8 cellular contexts compared by ENCODE assay signal in the genomic region with DNA sequence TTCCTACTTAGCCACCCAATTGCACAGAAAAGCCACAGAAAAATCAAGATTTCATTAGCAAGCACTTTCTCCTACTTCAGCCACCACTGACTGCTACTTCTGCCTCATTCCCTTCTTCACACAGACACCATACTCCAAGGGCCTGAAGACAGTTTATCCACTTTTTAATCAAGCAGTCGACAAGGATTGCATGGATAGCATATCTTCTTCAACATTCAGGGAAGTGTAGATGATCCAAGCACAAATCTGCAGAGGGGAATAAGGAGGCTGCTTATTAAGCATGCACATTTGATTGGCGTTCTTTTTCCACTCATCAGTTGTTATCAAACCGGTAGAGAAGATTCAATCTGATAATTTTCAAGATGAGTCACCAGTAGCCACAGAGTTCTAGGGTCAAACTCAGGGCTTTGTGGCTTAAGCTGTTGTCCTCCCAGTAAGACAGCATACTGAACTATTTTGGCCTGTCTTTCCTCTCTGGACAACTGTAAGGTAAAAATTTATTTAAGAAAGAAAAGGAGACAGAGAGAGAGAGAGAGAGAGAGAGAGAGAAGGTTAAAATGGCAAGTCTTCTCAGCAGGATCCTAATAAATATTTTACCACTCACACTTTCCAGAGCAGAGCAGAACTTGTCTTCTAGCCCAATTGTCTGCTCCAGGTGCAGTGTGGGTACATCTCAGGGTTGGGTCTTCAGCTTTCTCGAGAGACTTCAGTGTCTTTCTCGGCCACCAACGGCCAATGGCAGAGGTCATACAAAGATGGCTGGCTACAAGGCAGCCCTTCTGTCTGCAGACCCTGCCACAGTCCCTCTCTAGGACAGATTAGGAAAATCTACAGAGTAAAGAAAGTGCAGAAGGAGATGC.
DNase-seq lines count a peak whose midpoint lies in the region; ATAC-seq and TF ChIP-seq lines count a peak whose summit lies in the region.

No MANE protein-coding gene starts in this region.

- H3K36me3 Mint-ChIP-seq in activated B cell treated with CpG ODN at 0.5 μM for 24 hours (ENCODE audit: low read depth) (no peaks in the 10 kb centered on the region), osteocyte (ENCODE audit: unreplicated experiment) (no peaks in the 10 kb centered on the region)

- TF ChIP-seq CTCF in left ventricle myocardium inferior (IDR thresholded peaks at IDR 0.05; ENCODE audit: borderline replicate concordance) (no peak), activated B cell treated with CpG ODN at 0.5 μM for 24 hours (IDR thresholded peaks at IDR 0.05) (no peak), osteocyte (IDR thresholded peaks at IDR 0.05) (no peak)

- no peaks in the 10 kb centered on the region for H3K27me3 ChIP-seq in left ventricle myocardium inferior (ENCODE audit: low read depth)
- H3K27me3 ChIP-seq in right cardiac atrium (ENCODE audit: control insufficient read depth, insufficient read depth) = no peaks in the 10 kb centered on the region

- no peaks in the 10 kb centered on the region for H3K4me1 Mint-ChIP-seq in activated B cell treated with CpG ODN at 0.5 μM for 24 hours
- H3K4me1 Mint-ChIP-seq in osteocyte (ENCODE audit: unreplicated experiment) = peaks cover 14% of the 10 kb centered on the region

- CTCF ChIA-PET in activated B cell treated with CpG ODN at 0.5 μM for 24 hours (lab: Charles Lee) = no interaction called here

- H3K27me3 Mint-ChIP-seq in activated B cell treated with CpG ODN at 0.5 μM for 24 hours (peaks cover 3% of the 10 kb centered on the region), osteocyte (ENCODE audit: unreplicated experiment) (no peaks in the 10 kb centered on the region)

- no peak overlapping the region for H3K4me3 Mint-ChIP-seq in activated B cell treated with CpG ODN at 0.5 μM for 24 hours
- no peak overlapping the region for H3K4me3 Mint-ChIP-seq in osteocyte (ENCODE audit: unreplicated experiment)

- H3K4me1 ChIP-seq in left ventricle myocardium inferior (peaks cover 4% of the 10 kb centered on the region), right cardiac atrium (ENCODE audit: control insufficient read depth, insufficient read depth, low read length) (peaks cover 4% of the 10 kb centered on the region)

- H3K36me3 ChIP-seq in left ventricle myocardium inferior = no peaks in the 10 kb centered on the region

- H3K4me3 ChIP-seq in left ventricle myocardium inferior (no peak overlapping the region), right cardiac atrium (ENCODE audit: low read length) (no peak overlapping the region)

- no peaks in the 10 kb centered on the region for H3K9me3 ChIP-seq in left ventricle myocardium inferior (replicated peaks)
- H3K9me3 ChIP-seq in right cardiac atrium (ENCODE audit: control insufficient read depth, low read length) = no peaks in the 10 kb centered on the region

- H3K27ac Mint-ChIP-seq in activated B cell treated with CpG ODN at 0.5 μM for 24 hours = no peak overlapping the region
- H3K27ac Mint-ChIP-seq in osteocyte (ENCODE audit: unreplicated experiment) = peak overlapping the region; percentile 76

- 62% methylated on average over 6 of the region's 6 CpGs for WGBS in right cardiac atrium

- intact Hi-C loops in left ventricle myocardium inferior (cut with micrococcal nuclease) (no loop called here), right cardiac atrium (cut with DNase I) (no loop called here), activated B cell treated with CpG ODN at 0.5 μM for 24 hours (cut with micrococcal nuclease) (no loop called here), cardiac septum (cut with DNase I) (no loop called here)

- ATAC-seq in right cardiac atrium = no peak
- peak; percentile 90 for ATAC-seq in HG03045 (IDR thresholded peaks at IDR 0.05; ENCODE audit: unreplicated experiment)
- ATAC-seq in activated B cell treated with CpG ODN at 0.5 μM for 24 hours (ENCODE audit: low read depth) = peak; percentile 34

- H3K27ac ChIP-seq in left ventricle myocardium inferior (replicated peaks) (peak overlapping the region; percentile 12), right cardiac atrium (ENCODE audit: low read length) (no peak overlapping the region)

- POLR2A ChIA-PET in activated B cell treated with CpG ODN at 0.5 μM for 24 hours (lab: Charles Lee) = interaction anchor here (0.7 kb wide), 1 partner anchor 48 kb away, joined by 3 read pairs; no protein-coding TSS in a partner anchor

- H3K9me3 Mint-ChIP-seq in activated B cell treated with CpG ODN at 0.5 μM for 24 hours (no peaks in the 10 kb centered on the region), osteocyte (ENCODE audit: unreplicated experiment) (no peaks in the 10 kb centered on the region)

- DNase-seq in left ventricle myocardium inferior = no peak
- no peak for DNase-seq in right cardiac atrium
- no peak for DNase-seq in activated B cell treated with CpG ODN at 0.5 μM for 24 hours
- no peak for DNase-seq in osteocyte (ENCODE audit: extremely low spot score, unreplicated experiment)
- DNase-seq in cerebellar nuclear complex (lab: John Stamatoyannopoulos, UW) = no peak
- DNase-seq in NCI-H2029 (lab: John Stamatoyannopoulos, UW) = no peak
- DNase-seq in cardiac septum (ENCODE audit: low spot score) = no peak

Comparison
In these comparisons a context has a peak if more than half of its experiments do, and no peak if none do; other contexts are left out.
1. ATAC-seq: peak in HG03045 (single experiment) and activated B cell treated with CpG ODN at 0.5 μM for 24 hours (single experiment); none in right cardiac atrium (0 of 2).